In genomic region chr3:65402597-65402996, GRCh38 we compare ENCODE assay signal across 9 cellular contexts.
DNase-seq lines count a peak whose midpoint lies in the region; ATAC-seq, FAIRE-seq and TF ChIP-seq lines count a peak whose summit lies in the region.
"Had no signal": no experiment of that assay in that cellular context is flagged by ENCODE, and none has a peak within 500 bp of the region (broad histone marks: within the 10 kb centered on the region; RNA-seq: fewer than 3 reads in every experiment).

No MANE protein-coding gene starts in this region.

- no peaks in the 10 kb centered on the region for H3K79me2 ChIP-seq in endothelial cell of umbilical vein (ENCODE audit: control insufficient read depth, insufficient read depth, low read length)

- no peak for FAIRE-seq in endothelial cell of umbilical vein (lab: Jason Lieb, UNC)

- H2AFZ ChIP-seq in endothelial cell of umbilical vein (ENCODE audit: low read depth, low read length), result no peak overlapping the region

- no peaks in the 10 kb centered on the region for H3K9me3 ChIP-seq in endothelial cell of umbilical vein (replicated peaks; ENCODE audit: control insufficient read depth, insufficient read depth, low read length)
- no peaks in the 10 kb centered on the region for H3K9me3 ChIP-seq in vagina

- dilution Hi-C loops in endothelial cell of umbilical vein (cut with MboI; ENCODE audit: extremely low pct_ligation_motif_present, low sequenced_read_pairs), result no loop called here

- POLR2A ChIA-PET in endothelial cell of umbilical vein (lab: Charles Lee), result no interaction called here

- H4K20me1 ChIP-seq in endothelial cell of umbilical vein (replicated peaks; ENCODE audit: control insufficient read depth, extremely low read depth, insufficient read depth, low read length), result no peaks in the 10 kb centered on the region

- no peak for ATAC-seq in HG03354 (IDR thresholded peaks at IDR 0.05; ENCODE audit: poor library complexity, severe bottlenecking, unreplicated experiment)

- H3K9me1 ChIP-seq in endothelial cell of umbilical vein (replicated peaks; ENCODE audit: control insufficient read depth, extremely low read depth, insufficient read depth, low read length), result no peaks in the 10 kb centered on the region

- TF ChIP-seq CTCF in endothelial cell of umbilical vein (IDR thresholded peaks at IDR 0.05; ENCODE audit: extremely low read depth in 1 of 2, insufficient read depth in 1 of 2, low read depth in 1 of 2, low read length in 2 of 2) (no peak), vagina (IDR thresholded peaks at IDR 0.05) (no peak)

- no peak overlapping the region for H3K4me2 ChIP-seq in endothelial cell of umbilical vein (ENCODE audit: insufficient read depth, low read length)

- H3K36me3 ChIP-seq in endothelial cell of umbilical vein (ENCODE audit: control insufficient read depth in 2 of 2, extremely low read depth in 1 of 2, insufficient read depth in 2 of 2, low read length in 2 of 2) (no peaks in the 10 kb centered on the region), vagina (no peaks in the 10 kb centered on the region)

- TF ChIP-seq POLR2A in endothelial cell of umbilical vein (IDR thresholded peaks at IDR 0.05; ENCODE audit: low read depth, low read length) (no peak), vagina (IDR thresholded peaks at IDR 0.05) (no peak)

- H3K27ac ChIP-seq in endothelial cell of umbilical vein (ENCODE audit: insufficient read depth, low read depth, low read length), result no peak overlapping the region
- H3K27ac ChIP-seq in vagina, result no peak overlapping the region

- H3K9ac ChIP-seq in endothelial cell of umbilical vein (replicated peaks; ENCODE audit: extremely low read depth, insufficient read depth, low read length), result no peak overlapping the region

- CTCF ChIA-PET in endothelial cell of umbilical vein (lab: Charles Lee), result no interaction called here

- DNase-seq in ELF-1 (ENCODE audit: low read depth, low spot score) (peak; percentile 12), NCI-H446 (lab: John Stamatoyannopoulos, UW) (peak; percentile 3 to 42), endothelial cell of umbilical vein (ENCODE audit: low read depth, low spot score) (no peak), occipital lobe (lab: John Stamatoyannopoulos, UW) (peak; percentile 34), NCI-H2081 (lab: John Stamatoyannopoulos, UW) (no peak), NCI-H2029 treated with DMSO at 0.1 percent for 48 hours (lab: John Stamatoyannopoulos, UW) (no peak), vagina (ENCODE audit: extremely low spot score in 2 of 2) (no peak)
- DNase-seq: KG1 had no signal

- H3K4me1 ChIP-seq in endothelial cell of umbilical vein (ENCODE audit: control insufficient read depth, extremely low read depth, insufficient read depth, low read length), result peaks cover 18% of the 10 kb centered on the region
- no peaks in the 10 kb centered on the region for H3K4me1 ChIP-seq in vagina

- no peaks in the 10 kb centered on the region for H3K27me3 ChIP-seq in endothelial cell of umbilical vein (ENCODE audit: control insufficient read depth in 2 of 2, insufficient read depth in 2 of 2, low read length in 2 of 2)
- H3K27me3 ChIP-seq in vagina, result no peaks in the 10 kb centered on the region

- H3K4me3 ChIP-seq in endothelial cell of umbilical vein (replicated peaks in 1 of 3; ENCODE audit: insufficient read depth in 1 of 3, low read depth in 1 of 3, low read length in 3 of 3) (no peak overlapping the region), vagina (no peak overlapping the region)

- no TSS peak for BruUV-seq in endothelial cell of umbilical vein (replicated peaks; lab: Mats Ljungman, UMichigan)

- intact Hi-C loops in endothelial cell of umbilical vein (cut with micrococcal nuclease), result no loop called here
- intact Hi-C loops in vagina (cut with DNase I), result no loop called here

TF ChIP-seq in endothelial cell of umbilical vein, 7 proteins besides CTCF, POLR2A, EP300 and RAD21:
- TF ChIP-seq JUN (IDR thresholded peaks at IDR 0.05; ENCODE audit: borderline replicate concordance, insufficient read depth, insufficient read length, low read depth) (no peak), FOS (IDR thresholded peaks at IDR 0.05; ENCODE audit: borderline replicate concordance, insufficient read depth, low read length) (peak; percentile 37)

Comparison
In these comparisons a context has a peak if more than half of its experiments do, and no peak if none do; other contexts are left out.
1. DNase-seq: peak in ELF-1 (single experiment), NCI-H446 (2 of 2) and occipital lobe (single experiment); none in endothelial cell of umbilical vein (single experiment), NCI-H2081 (0 of 2), NCI-H2029 treated with DMSO at 0.1 percent for 48 hours (single experiment) and vagina (0 of 2).